In the genomic region with DNA sequence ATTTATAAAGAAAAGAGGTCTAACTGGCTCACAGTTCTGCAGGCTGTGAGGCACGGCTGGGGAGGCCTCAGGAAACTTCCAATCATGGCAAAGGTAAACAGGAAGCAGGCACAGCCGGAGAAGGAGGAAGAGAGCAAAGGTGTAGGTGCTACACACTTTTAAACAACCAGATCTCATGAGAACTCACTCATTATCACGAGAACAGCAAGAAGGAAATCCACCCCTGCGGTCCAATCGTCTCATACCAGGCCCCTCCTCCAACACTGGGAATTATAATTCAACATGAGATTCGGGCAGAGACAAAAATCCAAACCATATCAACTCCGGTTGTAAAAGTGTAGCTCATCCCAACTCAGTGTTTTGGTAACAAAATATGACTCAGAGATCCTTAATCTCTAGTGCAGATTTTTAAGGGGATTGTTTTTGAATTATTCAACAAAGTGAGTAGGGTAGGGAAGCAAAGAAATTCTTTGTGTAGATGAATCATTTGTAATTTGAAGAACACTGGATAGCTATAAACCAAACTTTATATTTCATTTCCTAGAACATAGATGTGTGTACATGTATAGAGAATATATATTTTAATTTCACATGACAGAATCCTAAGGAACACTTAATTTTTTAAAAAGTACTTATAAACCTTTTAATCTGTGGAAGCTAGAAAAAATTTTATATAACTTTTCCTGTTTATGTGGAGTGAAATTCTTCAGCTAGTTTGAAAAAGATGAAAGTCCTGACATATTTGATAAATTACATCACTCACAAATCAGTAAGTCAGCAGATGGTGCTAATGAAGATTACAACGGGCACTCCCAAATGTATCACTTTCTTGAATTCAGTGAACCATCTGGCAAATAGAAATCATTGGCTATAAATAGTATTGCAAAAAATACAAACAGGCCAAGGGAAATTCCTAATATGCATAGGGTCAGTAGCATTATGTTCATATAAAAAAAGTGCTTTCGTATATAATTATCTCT, we compare ENCODE assay signal across 1 cellular context.
TF ChIP-seq lines count a peak whose summit lies in the region.

No MANE protein-coding gene starts in this region.

TF ChIP-seq in endothelial cell of umbilical vein, 7 proteins besides CTCF, POLR2A, EP300 and RAD21:
- TF ChIP-seq FOS (IDR thresholded peaks at IDR 0.05; ENCODE audit: borderline replicate concordance, insufficient read depth, low read length): peak; percentile 67
- peak; percentile 40 for TF ChIP-seq JUN (IDR thresholded peaks at IDR 0.05; ENCODE audit: borderline replicate concordance, insufficient read depth, insufficient read length, low read depth)
- TF ChIP-seq GATA2 (IDR thresholded peaks at IDR 0.05; ENCODE audit: insufficient read depth, insufficient read length, low read depth, low read length): peak; percentile 42
- TF ChIP-seq, protein P1, sequence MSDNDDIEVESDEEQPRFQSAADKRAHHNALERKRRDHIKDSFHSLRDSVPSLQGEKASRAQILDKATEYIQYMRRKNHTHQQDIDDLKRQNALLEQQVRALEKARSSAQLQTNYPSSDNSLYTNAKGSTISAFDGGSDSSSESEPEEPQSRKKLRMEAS (IDR thresholded peaks at IDR 0.05; ENCODE audit: insufficient read depth, insufficient read length): no peak
